Comparison of ENCODE assay signal across 26 cellular contexts in the genomic region with DNA sequence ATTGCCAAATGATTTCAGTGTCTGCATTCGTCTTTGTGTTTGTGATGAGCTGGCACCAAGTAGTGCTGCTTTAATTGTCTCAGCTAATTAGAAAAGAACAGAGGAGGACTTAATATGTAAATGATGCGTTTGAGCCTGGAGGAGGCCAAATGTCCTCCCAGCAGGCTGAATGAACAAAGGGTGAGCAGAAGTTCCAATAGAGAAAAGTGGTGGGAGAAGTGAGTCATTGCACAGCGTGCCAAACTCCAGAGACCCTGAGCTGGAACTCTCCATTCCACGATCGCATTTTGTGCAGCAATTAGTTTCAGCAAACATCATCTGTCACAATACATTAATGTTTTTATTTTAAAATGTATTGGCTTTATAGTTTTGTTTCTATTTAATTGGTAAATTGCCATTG. TPM values are rescaled to one million over a fixed set of nuclear protein-coding genes. Genes with fewer than 3 reads are reported as not detected.
DNase-seq lines count a peak whose midpoint lies in the region; ATAC-seq, FAIRE-seq and TF ChIP-seq lines count a peak whose summit lies in the region.
"Had no signal": no experiment of that assay in that cellular context is flagged by ENCODE, and none has a peak within 500 bp of the region (broad histone marks: within the 10 kb centered on the region; RNA-seq: fewer than 3 reads in every experiment).

No MANE protein-coding gene starts in this region.

- in situ Hi-C loops in brain microvascular endothelial cell (cut with HindIII; ENCODE audit: low pct_ligation_motif_present, low sequenced_read_pairs) = no loop called here

- H3K9me3 Mint-ChIP-seq in activated CD8-positive, alpha-beta T cell treated with anti-CD3 and anti-CD28 coated beads, Interleukin-2, amount 10 ng/mL, durations not matched to agents 7 days and 5 days (ENCODE audit: insufficient read depth) = no peaks in the 10 kb centered on the region
- H3K9me3 Mint-ChIP-seq in activated CD8-positive, alpha-beta T cell treated with anti-CD3 and anti-CD28 coated beads for 36 hours = no peaks in the 10 kb centered on the region

- H3K27me3 ChIP-seq in brain microvascular endothelial cell (replicated peaks) (no peaks in the 10 kb centered on the region), pancreas (no peaks in the 10 kb centered on the region)

- H3K4me3 Mint-ChIP-seq in activated CD8-positive, alpha-beta T cell treated with anti-CD3 and anti-CD28 coated beads, Interleukin-2, amount 10 ng/mL, durations not matched to agents 7 days and 5 days = no peak overlapping the region
- H3K4me3 Mint-ChIP-seq in activated CD8-positive, alpha-beta T cell treated with anti-CD3 and anti-CD28 coated beads for 36 hours = no peak overlapping the region
- H3K4me3 Mint-ChIP-seq: CD4-positive, CD25-positive, alpha-beta regulatory T cell had no signal

- 75 to 88% methylated on average over 5 of the region's 5 CpGs for WGBS in pancreas, 2 donors

- POLR2A ChIA-PET in activated CD8-positive, alpha-beta T cell treated with anti-CD3 and anti-CD28 coated beads, Interleukin-2, amount 10 ng/mL, durations not matched to agents 7 days and 5 days (lab: Charles Lee) = no interaction called here
- POLR2A ChIA-PET in activated CD8-positive, alpha-beta T cell treated with anti-CD3 and anti-CD28 coated beads for 36 hours (lab: Charles Lee) = interaction anchor here (1.4 kb wide), 1 partner anchor 75 kb away, joined by 4 read pairs; no protein-coding TSS in a partner anchor

- H3K4me1 ChIP-seq in pancreas = no peaks in the 10 kb centered on the region
- H3K4me1 ChIP-seq: SJSA1 had no signal

- no peak for TF ChIP-seq CTCF in activated CD8-positive, alpha-beta T cell treated with anti-CD3 and anti-CD28 coated beads for 36 hours (IDR thresholded peaks at IDR 0.05)
- no peak for TF ChIP-seq CTCF in brain microvascular endothelial cell (IDR thresholded peaks at IDR 0.05; ENCODE audit: low read depth, low read length, missing control alignments)
- TF ChIP-seq CTCF in pancreas (IDR thresholded peaks at IDR 0.05) = no peak

- H3K4me1 Mint-ChIP-seq in activated CD8-positive, alpha-beta T cell treated with anti-CD3 and anti-CD28 coated beads, Interleukin-2, amount 10 ng/mL, durations not matched to agents 7 days and 5 days (ENCODE audit: low read depth) = no peaks in the 10 kb centered on the region
- no peaks in the 10 kb centered on the region for H3K4me1 Mint-ChIP-seq in activated CD8-positive, alpha-beta T cell treated with anti-CD3 and anti-CD28 coated beads for 36 hours (ENCODE audit: low read depth)
- H3K4me1 Mint-ChIP-seq: CD4-positive, CD25-positive, alpha-beta regulatory T cell had no signal

- no peak for ATAC-seq in activated CD8-positive, alpha-beta T cell treated with anti-CD3 and anti-CD28 coated beads, Interleukin-2, amount 10 ng/mL, durations not matched to agents 7 days and 5 days
- no peak for ATAC-seq in activated CD8-positive, alpha-beta T cell treated with anti-CD3 and anti-CD28 coated beads for 36 hours
- no peak for ATAC-seq in pancreas
- ATAC-seq: GM12878, HepG2 had no signal

- H3K36me3 Mint-ChIP-seq in activated CD8-positive, alpha-beta T cell treated with anti-CD3 and anti-CD28 coated beads, Interleukin-2, amount 10 ng/mL, durations not matched to agents 7 days and 5 days (ENCODE audit: low read depth) = no peaks in the 10 kb centered on the region
- H3K36me3 Mint-ChIP-seq in activated CD8-positive, alpha-beta T cell treated with anti-CD3 and anti-CD28 coated beads for 36 hours (ENCODE audit: low read depth) = no peaks in the 10 kb centered on the region
- H3K36me3 Mint-ChIP-seq: CD4-positive, CD25-positive, alpha-beta regulatory T cell had no signal

- FAIRE-seq in pancreas (lab: Jason Lieb, UNC) = no peak
- FAIRE-seq: D721Med, GM12878, HepG2 had no signal

- H3K27me3 Mint-ChIP-seq in activated CD8-positive, alpha-beta T cell treated with anti-CD3 and anti-CD28 coated beads, Interleukin-2, amount 10 ng/mL, durations not matched to agents 7 days and 5 days (ENCODE audit: low read depth) = peaks cover 23% of the 10 kb centered on the region
- H3K27me3 Mint-ChIP-seq in activated CD8-positive, alpha-beta T cell treated with anti-CD3 and anti-CD28 coated beads for 36 hours = peaks cover 4% of the 10 kb centered on the region

- DNase-seq in activated CD8-positive, alpha-beta T cell treated with anti-CD3 and anti-CD28 coated beads, Interleukin-2, amount 10 ng/mL, durations not matched to agents 7 days and 5 days = peak; percentile 2
- no peak for DNase-seq in activated CD8-positive, alpha-beta T cell treated with anti-CD3 and anti-CD28 coated beads for 36 hours
- peak; percentile 69 for DNase-seq in NCI-H446 treated with DMSO at 0.1 percent for 48 hours (lab: John Stamatoyannopoulos, UW)
- peak; percentile 4 for DNase-seq in iPS-NIHi11 (ENCODE audit: low spot score)
- DNase-seq in activated gamma-delta T cell (lab: John Stamatoyannopoulos, UW) = no peak
- DNase-seq in brain microvascular endothelial cell = no peak
- DNase-seq in pancreas = no peak
- DNase-seq: 8988T; CD4-positive, CD25-positive, alpha-beta regulatory T cell; GDM1; GOT3; Karpas-422; NCI-H1092; NCI-H1436 treated with DMSO at 0.1 percent for 48 hours; NCI-H187 treated with DMSO at 0.1 percent for 48 hours; NCI-H2107; NCI-H526; PC-9; Right ventricle myocardium superior; RPMI8226 had no signal

- no peaks in the 10 kb centered on the region for H3K9me3 ChIP-seq in pancreas
- H3K9me3 ChIP-seq: SJSA1 had no signal

- H3K27ac ChIP-seq in brain microvascular endothelial cell (no peak overlapping the region), pancreas (no peak overlapping the region)
- H3K27ac ChIP-seq: HL-60, PC-9, SJSA1 had no signal

- no peak overlapping the region for H3K27ac Mint-ChIP-seq in activated CD8-positive, alpha-beta T cell treated with anti-CD3 and anti-CD28 coated beads, Interleukin-2, amount 10 ng/mL, durations not matched to agents 7 days and 5 days
- no peak overlapping the region for H3K27ac Mint-ChIP-seq in activated CD8-positive, alpha-beta T cell treated with anti-CD3 and anti-CD28 coated beads for 36 hours
- H3K27ac Mint-ChIP-seq: CD4-positive, CD25-positive, alpha-beta regulatory T cell had no signal

- no peak overlapping the region for H3K4me3 ChIP-seq in brain microvascular endothelial cell (ENCODE audit: low read depth, low read length)
- H3K4me3 ChIP-seq in pancreas = no peak overlapping the region
- H3K4me3 ChIP-seq: GM12878, PC-9, SJSA1 had no signal

- intact Hi-C loops in activated CD8-positive, alpha-beta T cell treated with anti-CD3 and anti-CD28 coated beads for 36 hours (cut with micrococcal nuclease) = no loop called here
- intact Hi-C loops in pancreas (cut with DNase I) = loop anchor here in 1 of 3 donors (5.0 kb wide), 1 partner anchor 76 kb away; no protein-coding TSS in a partner anchor

- H3K36me3 ChIP-seq in brain microvascular endothelial cell (replicated peaks) = no peaks in the 10 kb centered on the region
- no peaks in the 10 kb centered on the region for H3K36me3 ChIP-seq in pancreas
- H3K36me3 ChIP-seq: SJSA1 had no signal

- CTCF ChIA-PET in activated CD8-positive, alpha-beta T cell treated with anti-CD3 and anti-CD28 coated beads, Interleukin-2, amount 10 ng/mL, durations not matched to agents 7 days and 5 days (lab: Charles Lee) = interaction anchor here (0.6 to 3.5 kb wide), 3 partner anchors 9 to 111 kb away, joined by 3 to 25 read pairs (median 10); no protein-coding TSS in a partner anchor
- CTCF ChIA-PET in activated CD8-positive, alpha-beta T cell treated with anti-CD3 and anti-CD28 coated beads for 36 hours (lab: Charles Lee) = interaction anchor here (1.4 to 13.6 kb wide), 3 partner anchors 9 to 120 kb away, joined by 3 to 562 read pairs (median 27); no protein-coding TSS in a partner anchor

RNA-seq across cellular contexts. Expression of a gene that starts 17.9 kb away (rescaled TPM):
- total RNA-seq in activated CD8-positive, alpha-beta T cell treated with anti-CD3 and anti-CD28 coated beads, Interleukin-2, amount 10 ng/mL, durations not matched to agents 7 days and 5 days = not detected
- not detected for total RNA-seq in activated CD8-positive, alpha-beta T cell treated with anti-CD3 and anti-CD28 coated beads for 36 hours
- not detected for total RNA-seq in pancreas
- under 1 TPM in 1 of 2 donors, not detected in 1; 0.14 TPM for polyA plus RNA-seq in pancreas
- total RNA-seq: CD4-positive, CD25-positive, alpha-beta regulatory T cell; HepG2; PC-9; Right ventricle myocardium superior; SJSA1 had no signal
- polyA plus RNA-seq: BJ; CD4-positive, CD25-positive, alpha-beta regulatory T cell; HepG2 had no signal

RNA-seq across cellular contexts. Expression of a gene that starts 36.2 kb away (rescaled TPM):
- 10 to 100 TPM; 15.3 to 16.6 TPM for total RNA-seq in activated CD8-positive, alpha-beta T cell treated with anti-CD3 and anti-CD28 coated beads, Interleukin-2, amount 10 ng/mL, durations not matched to agents 7 days and 5 days
- 1 to 10 TPM; 1.4 to 1.8 TPM for total RNA-seq in activated CD8-positive, alpha-beta T cell treated with anti-CD3 and anti-CD28 coated beads for 36 hours
- 10 to 100 TPM in 4 of 6 donors, 1 to 10 TPM in 2; 9.1 to 21.0 (median 11.7) TPM for total RNA-seq in pancreas
- 10 to 100 TPM; 11.4 to 15.1 TPM for polyA plus RNA-seq in pancreas

RNA-seq across cellular contexts. Expression of a gene that starts 56.5 kb away (rescaled TPM):
- 10 to 100 TPM; 38.2 to 40.2 TPM for total RNA-seq in activated CD8-positive, alpha-beta T cell treated with anti-CD3 and anti-CD28 coated beads, Interleukin-2, amount 10 ng/mL, durations not matched to agents 7 days and 5 days
- 10 to 100 TPM; 47.7 to 47.9 TPM for total RNA-seq in activated CD8-positive, alpha-beta T cell treated with anti-CD3 and anti-CD28 coated beads for 36 hours
- total RNA-seq in pancreas = 10 to 100 TPM in 1 of 6 donors, 1 to 10 TPM in 5; 6.4 to 12.9 (median 8.3) TPM
- 1 to 10 TPM; 2.9 to 3.5 TPM for polyA plus RNA-seq in pancreas

Comparison
In these comparisons a context has a peak if more than half of its experiments do, and no peak if none do; other contexts are left out.
1. DNase-seq: peak in activated CD8-positive, alpha-beta T cell treated with anti-CD3 and anti-CD28 coated beads, Interleukin-2, amount 10 ng/mL, durations not matched to agents 7 days and 5 days (single experiment), NCI-H446 treated with DMSO at 0.1 percent for 48 hours (single experiment) and iPS-NIHi11 (single experiment); none in activated CD8-positive, alpha-beta T cell treated with anti-CD3 and anti-CD28 coated beads for 36 hours (single experiment), activated gamma-delta T cell (single experiment), brain microvascular endothelial cell (single experiment) and pancreas (0 of 6).